In the genomic region with DNA sequence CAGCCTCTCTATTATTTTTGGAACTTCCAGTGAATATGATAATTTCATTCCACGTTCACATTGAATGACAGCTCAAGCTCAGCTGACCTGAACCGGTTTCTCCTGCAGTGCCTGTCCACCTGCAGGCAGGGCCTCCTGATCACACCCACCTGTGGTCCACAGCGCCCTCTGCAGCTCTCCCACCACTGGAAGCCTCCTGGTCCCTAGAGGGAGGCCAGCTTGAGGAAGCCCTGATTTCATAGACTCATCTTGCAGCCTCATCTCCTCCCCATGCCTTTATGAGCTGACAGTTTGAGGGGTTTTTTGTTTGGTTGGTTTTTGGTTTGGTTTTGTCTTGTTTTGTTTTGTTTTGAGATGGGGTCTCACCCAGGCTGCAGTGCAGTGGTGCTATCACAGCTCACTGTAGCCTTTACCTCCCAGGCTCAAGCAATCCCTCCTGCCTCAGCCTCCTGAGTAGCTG, we compare ENCODE assay signal across 8 cellular contexts. TPM values are rescaled to one million over a fixed set of nuclear protein-coding genes. Genes with fewer than 3 reads are reported as not detected.
DNase-seq lines count a peak whose midpoint lies in the region; ATAC-seq, FAIRE-seq and TF ChIP-seq lines count a peak whose summit lies in the region.

No MANE protein-coding gene starts in this region.

- H3K36me3 Mint-ChIP-seq in activated CD8-positive, alpha-beta T cell treated with anti-CD3 and anti-CD28 coated beads, Interleukin-2, amount 10 ng/mL, durations not matched to agents 7 days and 5 days (ENCODE audit: low read depth) = no peaks in the 10 kb centered on the region

- H3K27me3 ChIP-seq in gastrocnemius medialis = no peaks in the 10 kb centered on the region

- H3K4me3 Mint-ChIP-seq in activated CD8-positive, alpha-beta T cell treated with anti-CD3 and anti-CD28 coated beads, Interleukin-2, amount 10 ng/mL, durations not matched to agents 7 days and 5 days = no peak overlapping the region

- H3K4me3 ChIP-seq in fibroblast of mammary gland (ENCODE audit: control insufficient read depth, low read depth, low read length) = no peak overlapping the region
- H3K4me3 ChIP-seq in gastrocnemius medialis = no peak overlapping the region

- in situ Hi-C loops in gastrocnemius medialis (cut with MboI; ENCODE audit: low sequenced_read_pairs in 4 of 4) = loop anchor here in 1 of 4 donors (10.0 kb wide), 1 partner anchor 54 kb away; no protein-coding TSS in a partner anchor

- H3K4me1 ChIP-seq in gastrocnemius medialis = peaks cover 40 to 42% of the 10 kb centered on the region in 2 donors

- POLR2A ChIA-PET in activated CD8-positive, alpha-beta T cell treated with anti-CD3 and anti-CD28 coated beads, Interleukin-2, amount 10 ng/mL, durations not matched to agents 7 days and 5 days (lab: Charles Lee) = interaction anchor here (16.8 to 19.3 kb wide), 2 partner anchors 32 to 48 kb away, joined by 302 to 794 read pairs; partner anchors contain the start of genes MALAT1 and NEAT1

- peak; percentile 53 for ATAC-seq in activated CD8-positive, alpha-beta T cell treated with anti-CD3 and anti-CD28 coated beads, Interleukin-2, amount 10 ng/mL, durations not matched to agents 7 days and 5 days
- ATAC-seq in gastrocnemius medialis (no peak), HG03521 (IDR thresholded peaks at IDR 0.05; ENCODE audit: unreplicated experiment) (no peak), GM19035 (IDR thresholded peaks at IDR 0.05; ENCODE audit: unreplicated experiment) (no peak)

- peak; percentile 45 for TF ChIP-seq CTCF in fibroblast of mammary gland (conservative IDR thresholded peaks at IDR 0.05; ENCODE audit: control insufficient read depth, insufficient read depth, low read depth, low read length)
- peak; percentile 50 to 73 (median 71) for TF ChIP-seq CTCF in gastrocnemius medialis (IDR thresholded peaks at IDR 0.05 in 4 of 5, conservative IDR thresholded peaks at IDR 0.05 in 1 of 5)

- H3K36me3 ChIP-seq in gastrocnemius medialis = no peaks in the 10 kb centered on the region

- no peaks in the 10 kb centered on the region for H3K9me3 Mint-ChIP-seq in activated CD8-positive, alpha-beta T cell treated with anti-CD3 and anti-CD28 coated beads, Interleukin-2, amount 10 ng/mL, durations not matched to agents 7 days and 5 days (ENCODE audit: insufficient read depth)

- H3K27me3 Mint-ChIP-seq in activated CD8-positive, alpha-beta T cell treated with anti-CD3 and anti-CD28 coated beads, Interleukin-2, amount 10 ng/mL, durations not matched to agents 7 days and 5 days (ENCODE audit: low read depth) = no peaks in the 10 kb centered on the region

- no peaks in the 10 kb centered on the region for H3K9me3 ChIP-seq in gastrocnemius medialis

- peak overlapping the region; percentile 97 to 100 (median 98) for H3K27ac ChIP-seq in gastrocnemius medialis

- intact Hi-C loops in gastrocnemius medialis (cut with DNase I; ENCODE audit: low total_unique reads) = no loop called here

- TF ChIP-seq POLR2A in GM12891 (IDR thresholded peaks at IDR 0.05; ENCODE audit: low read depth, low read length) (no peak), gastrocnemius medialis (IDR thresholded peaks at IDR 0.05) (no peak)

- peak; percentile 9 for FAIRE-seq in GM12891 (lab: Jason Lieb, UNC)

- peak; percentile 4 for DNase-seq in AG08395 (ENCODE audit: low spot score)
- no peak for DNase-seq in GM12891 (ENCODE audit: insufficient read length, low spot score)
- peak; percentile 72 for DNase-seq in NCI-H2227 (lab: John Stamatoyannopoulos, UW; ENCODE audit: unreplicated experiment)
- peak; percentile 76 for DNase-seq in activated CD8-positive, alpha-beta T cell treated with anti-CD3 and anti-CD28 coated beads, Interleukin-2, amount 10 ng/mL, durations not matched to agents 7 days and 5 days
- DNase-seq in fibroblast of mammary gland (ENCODE audit: low read depth) = peak; percentile 57
- peak in 1 of 2 donors; percentile 79 for DNase-seq in gastrocnemius medialis

- H3K27ac Mint-ChIP-seq in activated CD8-positive, alpha-beta T cell treated with anti-CD3 and anti-CD28 coated beads, Interleukin-2, amount 10 ng/mL, durations not matched to agents 7 days and 5 days = no peak overlapping the region

- CTCF ChIA-PET in activated CD8-positive, alpha-beta T cell treated with anti-CD3 and anti-CD28 coated beads, Interleukin-2, amount 10 ng/mL, durations not matched to agents 7 days and 5 days (lab: Charles Lee) = interaction anchor here (0.8 to 5.8 kb wide), 19 partner anchors 9 to 139 kb away, joined by 3 to 99 read pairs (median 5); partner anchors contain the start of genes FRMD8 and SLC25A45

- peaks cover 27% of the 10 kb centered on the region for H3K4me1 Mint-ChIP-seq in activated CD8-positive, alpha-beta T cell treated with anti-CD3 and anti-CD28 coated beads, Interleukin-2, amount 10 ng/mL, durations not matched to agents 7 days and 5 days (ENCODE audit: low read depth)

TF ChIP-seq in GM12891, 5 proteins besides CTCF, POLR2A, EP300 and RAD21:
- TF ChIP-seq SPI1 (IDR thresholded peaks at IDR 0.05; ENCODE audit: low read depth, low read length) (no peak), POU2F2 (IDR thresholded peaks at IDR 0.05; ENCODE audit: low read depth, low read length) (0 out of 2 replicates have a peak, but pooled peaks have one; percentile 41), PAX5 (IDR thresholded peaks at IDR 0.05; ENCODE audit: insufficient read depth, low read length, severe bottlenecking) (no peak), POLR2AphosphoS5 (IDR thresholded peaks at IDR 0.05; ENCODE audit: low read depth, low read length) (no peak)

RNA-seq across cellular contexts. Expression of gene MALAT1, which starts 29.9 kb away (rescaled TPM):
- 839 TPM for polyA plus RNA-seq in GM12891 (2012; ENCODE audit: low read depth, missing spikeins)
- 1,000 to 10,000 TPM; 3,822 to 4,094 TPM for total RNA-seq in activated CD8-positive, alpha-beta T cell treated with anti-CD3 and anti-CD28 coated beads, Interleukin-2, amount 10 ng/mL, durations not matched to agents 7 days and 5 days
- total RNA-seq in gastrocnemius medialis = 1,000 to 10,000 TPM in 3 of 4 donors, 100 to 1,000 TPM in 1; 874 to 6,745 (median 1,938) TPM

RNA-seq across cellular contexts. Expression of gene NEAT1, which starts 46.3 kb away (rescaled TPM):
- 373 TPM for polyA plus RNA-seq in GM12891 (2012; ENCODE audit: low read depth, missing spikeins)
- 100 to 1,000 TPM; 212 to 254 TPM for total RNA-seq in activated CD8-positive, alpha-beta T cell treated with anti-CD3 and anti-CD28 coated beads, Interleukin-2, amount 10 ng/mL, durations not matched to agents 7 days and 5 days
- total RNA-seq in gastrocnemius medialis = 100 to 1,000 TPM in 1 of 4 donors, 10 to 100 TPM in 3; 24.1 to 472 (median 32.8) TPM

RNA-seq across cellular contexts. Expression of gene SCYL1, which starts 56.0 kb away (rescaled TPM):
- polyA plus RNA-seq in GM12891 (2012; ENCODE audit: low read depth, missing spikeins) = 33.4 TPM
- total RNA-seq in activated CD8-positive, alpha-beta T cell treated with anti-CD3 and anti-CD28 coated beads, Interleukin-2, amount 10 ng/mL, durations not matched to agents 7 days and 5 days = 10 to 100 TPM; 68.0 to 69.5 TPM
- 100 to 1,000 TPM; 120 to 162 (median 133) TPM for total RNA-seq in gastrocnemius medialis
